In genomic region chr11:15969701-15970329, GRCh38 we compare ENCODE assay signal across 8 cellular contexts.
DNase-seq lines count a peak whose midpoint lies in the region; ATAC-seq and TF ChIP-seq lines count a peak whose summit lies in the region.

No MANE protein-coding gene starts in this region.

- H3K27ac Mint-ChIP-seq in Calu3 (ENCODE audit: unreplicated experiment) (peak overlapping the region; percentile 93), WTC11 (no peak overlapping the region)

- no peak overlapping the region for H4K91ac ChIP-seq in neuronal stem cell (ENCODE audit: low read depth, low read length, poor library complexity)

- intact Hi-C loops in Calu3 (cut with micrococcal nuclease; ENCODE audit: unreplicated experiment): loop anchor here (2.0 to 10.0 kb wide), 4 partner anchors 31 to 637 kb away; no protein-coding TSS in a partner anchor

- H3K9ac ChIP-seq in neuronal stem cell (ENCODE audit: low read depth, low read length, poor library complexity): no peak overlapping the region

- H3K36me3 Mint-ChIP-seq in Calu3 (ENCODE audit: insufficient read depth, unreplicated experiment) (peaks cover 16% of the 10 kb centered on the region), WTC11 (no peaks in the 10 kb centered on the region)

- H3K27ac ChIP-seq in brain microvascular endothelial cell (peak overlapping the region; percentile 84), neuronal stem cell (replicated peaks; ENCODE audit: low read length) (no peak overlapping the region)

- no peaks in the 10 kb centered on the region for H3K9me3 ChIP-seq in neuronal stem cell (replicated peaks in 1 of 2; ENCODE audit: control insufficient read depth in 2 of 2, insufficient read depth in 1 of 2, low read depth in 1 of 2, low read length in 2 of 2)

- WGBS in neuronal stem cell (ENCODE audit: extremely low coverage in 2 of 2, insufficient read length in 2 of 2, insufficient replicate concordance in 1 of 2), 2 donors: no CpG with 5 or more reads among the region's 6 CpGs

- DNase-seq in Calu3 (no peak), brain microvascular endothelial cell (peak; percentile 59), neuronal stem cell (ENCODE audit: low spot score) (no peak), NCI-H345 (lab: John Stamatoyannopoulos, UW) (no peak), NCI-H2081 (lab: John Stamatoyannopoulos, UW) (no peak), WTC11 (ENCODE audit: low spot score) (no peak)

- no peak overlapping the region for H3K18ac ChIP-seq in neuronal stem cell (ENCODE audit: low read length)

- H3K27me3 ChIP-seq in brain microvascular endothelial cell (replicated peaks) (no peaks in the 10 kb centered on the region), neuronal stem cell (ENCODE audit: control insufficient read depth in 3 of 3, insufficient read depth in 3 of 3, low read depth in 1 of 3, low read length in 3 of 3) (no peaks in the 10 kb centered on the region)

- H3K23ac ChIP-seq in neuronal stem cell (ENCODE audit: low read depth, low read length, poor library complexity): no peak overlapping the region

- H3K4ac ChIP-seq in neuronal stem cell (ENCODE audit: low read length): no peak overlapping the region

- no peaks in the 10 kb centered on the region for H3K27me3 Mint-ChIP-seq in Calu3 (ENCODE audit: unreplicated experiment)
- H3K27me3 Mint-ChIP-seq in WTC11 (ENCODE audit: low read depth): no peaks in the 10 kb centered on the region

- H2AFZ ChIP-seq in neuronal stem cell (ENCODE audit: low read length): peak overlapping the region; percentile 60

- peak overlapping the region; percentile 4 for H3K4me3 ChIP-seq in brain microvascular endothelial cell (ENCODE audit: low read depth, low read length)
- no peak overlapping the region for H3K4me3 ChIP-seq in neuronal stem cell (ENCODE audit: low read length in 2 of 2)

- TF ChIP-seq CTCF in Calu3 (IDR thresholded peaks at IDR 0.05; ENCODE audit: unreplicated experiment): no peak
- no peak for TF ChIP-seq CTCF in brain microvascular endothelial cell (IDR thresholded peaks at IDR 0.05; ENCODE audit: low read depth, low read length, missing control alignments)
- TF ChIP-seq CTCF in WTC11 (IDR thresholded peaks at IDR 0.05): no peak

- H3K9me3 Mint-ChIP-seq in Calu3 (ENCODE audit: low read depth, unreplicated experiment) (no peaks in the 10 kb centered on the region), WTC11 (no peaks in the 10 kb centered on the region)

- H2BK120ac ChIP-seq in neuronal stem cell (ENCODE audit: low read depth, low read length): no peak overlapping the region

- H3K36me3 ChIP-seq in brain microvascular endothelial cell (replicated peaks) (no peaks in the 10 kb centered on the region), neuronal stem cell (replicated peaks in 1 of 2; ENCODE audit: control insufficient read depth in 2 of 2, insufficient read depth in 2 of 2, low read length in 2 of 2) (no peaks in the 10 kb centered on the region)

- H2AK5ac ChIP-seq in neuronal stem cell (ENCODE audit: low read depth, low read length): no peak overlapping the region

- POLR2A ChIA-PET in WTC11 (lab: Charles Lee): no interaction called here

- ATAC-seq in HG03066 (IDR thresholded peaks at IDR 0.05; ENCODE audit: low read depth, unreplicated experiment) (peak; percentile 46), GM18907 (IDR thresholded peaks at IDR 0.05; ENCODE audit: unreplicated experiment) (no peak), WTC11 (no peak)

- BruUV-seq in Calu3 (replicated peaks; lab: Mats Ljungman, UMichigan): no TSS peak

- no peak overlapping the region for H4K8ac ChIP-seq in neuronal stem cell (ENCODE audit: low read depth, low read length)

- peaks cover 4 to 9% of the 10 kb centered on the region in 2 donors for H3K4me1 ChIP-seq in neuronal stem cell (ENCODE audit: control insufficient read depth in 2 of 2, insufficient read depth in 1 of 2, low read depth in 1 of 2, low read length in 2 of 2)

- H3K4me3 Mint-ChIP-seq in Calu3 (ENCODE audit: low read depth, unreplicated experiment) (peak overlapping the region; percentile 58), WTC11 (no peak overlapping the region)

- H3K4me1 Mint-ChIP-seq in Calu3 (ENCODE audit: low read depth, unreplicated experiment) (peaks cover 67% of the 10 kb centered on the region), WTC11 (peaks cover 14% of the 10 kb centered on the region)

- no peak overlapping the region for H2BK12ac ChIP-seq in neuronal stem cell (ENCODE audit: low read length)

- H3K79me1 ChIP-seq in neuronal stem cell (ENCODE audit: low read depth, low read length): no peaks in the 10 kb centered on the region

- in situ Hi-C loops in brain microvascular endothelial cell (cut with HindIII; ENCODE audit: low pct_ligation_motif_present, low sequenced_read_pairs): no loop called here

- H3K4me2 ChIP-seq in neuronal stem cell (ENCODE audit: insufficient read depth, low read length, poor library complexity, severe bottlenecking): no peak overlapping the region

- H3K14ac ChIP-seq in neuronal stem cell (ENCODE audit: low read length): no peak overlapping the region

- CTCF ChIA-PET in Calu3 (lab: Charles Lee) (interaction anchor here (0.8 kb wide), 1 partner anchor 11 kb away, joined by 3 read pairs; no protein-coding TSS in a partner anchor), WTC11 (lab: Charles Lee) (no interaction called here)

- H2BK5ac ChIP-seq in neuronal stem cell (ENCODE audit: low read length): no peak overlapping the region

- H2BK15ac ChIP-seq in neuronal stem cell (ENCODE audit: low read length): no peak overlapping the region

TF ChIP-seq in WTC11, 78 proteins besides CTCF, POLR2A, EP300 and RAD21:
- no peak for TF ChIP-seq TEAD4 (CRISPR knock-in tag; IDR thresholded peaks at IDR 0.05)
- TF ChIP-seq JAZF1 (CRISPR knock-in tag; IDR thresholded peaks at IDR 0.05): no peak
